In genomic region chr10:29663718-29664117, GRCh38 we compare ENCODE assay signal across 18 cellular contexts. TPM values are rescaled to one million over a fixed set of nuclear protein-coding genes. Genes with fewer than 3 reads are reported as not detected.
DNase-seq lines count a peak whose midpoint lies in the region; ATAC-seq and TF ChIP-seq lines count a peak whose summit lies in the region.
"Had no signal": no experiment of that assay in that cellular context is flagged by ENCODE, and none has a peak within 500 bp of the region (broad histone marks: within the 10 kb centered on the region; RNA-seq: fewer than 3 reads in every experiment).

No MANE protein-coding gene starts in this region.

- H3K27ac ChIP-seq in right atrium auricular region (peak overlapping the region in 1 of 2 donors; percentile 50), left ventricle myocardium inferior (replicated peaks) (peak overlapping the region; percentile 47), psoas muscle (peak overlapping the region; percentile 63), endodermal cell (ENCODE audit: low read depth, low read length) (no peak overlapping the region), tibial nerve (no peak overlapping the region)
- H3K27ac ChIP-seq: BLaER1, HL-60 had no signal

- H3K36me3 ChIP-seq in right atrium auricular region: no peaks in the 10 kb centered on the region
- no peaks in the 10 kb centered on the region for H3K36me3 ChIP-seq in left ventricle myocardium inferior
- peaks cover 0 to 11% of the 10 kb centered on the region in 2 donors for H3K36me3 ChIP-seq in psoas muscle (ENCODE audit: insufficient read depth in 1 of 2, low read depth in 1 of 2)
- H3K36me3 ChIP-seq in endodermal cell (ENCODE audit: control insufficient read depth, insufficient read depth, low read length): no peaks in the 10 kb centered on the region
- H3K36me3 ChIP-seq in tibial nerve: no peaks in the 10 kb centered on the region
- H3K36me3 ChIP-seq: BLaER1, HAP-1 had no signal

- H3K27me3 Mint-ChIP-seq in endodermal cell (ENCODE audit: insufficient read depth): no peaks in the 10 kb centered on the region
- H3K27me3 Mint-ChIP-seq: CD8-positive, alpha-beta memory T cell had no signal

- no peaks in the 10 kb centered on the region for H3K9me3 ChIP-seq in right atrium auricular region
- H3K9me3 ChIP-seq in left ventricle myocardium inferior (replicated peaks): no peaks in the 10 kb centered on the region
- no peaks in the 10 kb centered on the region for H3K9me3 ChIP-seq in psoas muscle
- no peaks in the 10 kb centered on the region for H3K9me3 ChIP-seq in endodermal cell (ENCODE audit: control insufficient read depth, low read length)
- H3K9me3 ChIP-seq in tibial nerve: no peaks in the 10 kb centered on the region
- H3K9me3 ChIP-seq: Caco-2, HAP-1 had no signal

- no peak for TF ChIP-seq CTCF in right atrium auricular region (IDR thresholded peaks at IDR 0.05)
- no peak for TF ChIP-seq CTCF in left ventricle myocardium inferior (IDR thresholded peaks at IDR 0.05; ENCODE audit: borderline replicate concordance)
- no peak for TF ChIP-seq CTCF in psoas muscle (IDR thresholded peaks at IDR 0.05)
- TF ChIP-seq CTCF in endodermal cell (conservative IDR thresholded peaks at IDR 0.05): no peak
- TF ChIP-seq CTCF in tibial nerve (IDR thresholded peaks at IDR 0.05): no peak

- peak; percentile 73 for ATAC-seq in Right ventricle myocardium superior (ENCODE audit: poor library complexity)
- peak; percentile 46 to 76 (median 62) for ATAC-seq in psoas muscle
- ATAC-seq in HG02571 (IDR thresholded peaks at IDR 0.05; ENCODE audit: unreplicated experiment): no peak

- no peaks in the 10 kb centered on the region for H3K9me3 Mint-ChIP-seq in endodermal cell
- H3K9me3 Mint-ChIP-seq: CD8-positive, alpha-beta memory T cell had no signal

- no peak overlapping the region for H3K4me3 Mint-ChIP-seq in endodermal cell
- H3K4me3 Mint-ChIP-seq: CD8-positive, alpha-beta memory T cell had no signal

- DNase-seq in Right ventricle myocardium superior: no peak
- no peak for DNase-seq in right atrium auricular region (ENCODE audit: low spot score)
- no peak for DNase-seq in left ventricle myocardium inferior
- DNase-seq in psoas muscle: no peak
- DNase-seq in endodermal cell: no peak
- DNase-seq in tibial nerve (ENCODE audit: low spot score in 2 of 2): no peak
- no peak for DNase-seq in GM19240 (ENCODE audit: insufficient read length, low spot score)
- DNase-seq: 8988T; AML-193; Caco-2; CD8-positive, alpha-beta memory T cell; DMS53; GF-D8; GOT3 had no signal

- WGBS in psoas muscle, 3 donors: 35 to 39% (median 38%) methylated on average over 8 of the region's 8 CpGs
- WGBS in endodermal cell (ENCODE audit: insufficient coverage in 1 of 2, insufficient read length in 1 of 2), 2 experiments: 93 to 95% methylated on average over 3 to 8 of the region's 8 CpGs
- 81 to 91% methylated on average over 8 of the region's 8 CpGs for WGBS in tibial nerve, 2 donors

- H3K27me3 ChIP-seq in right atrium auricular region (no peaks in the 10 kb centered on the region), left ventricle myocardium inferior (ENCODE audit: low read depth) (no peaks in the 10 kb centered on the region), psoas muscle (ENCODE audit: insufficient read depth in 3 of 3, low read length in 2 of 3) (no peaks in the 10 kb centered on the region), endodermal cell (ENCODE audit: control insufficient read depth, insufficient read depth, low read length, poor library complexity, severe bottlenecking) (no peaks in the 10 kb centered on the region), tibial nerve (no peaks in the 10 kb centered on the region)
- H3K27me3 ChIP-seq: BLaER1 had no signal

- no peaks in the 10 kb centered on the region for H3K36me3 Mint-ChIP-seq in endodermal cell (ENCODE audit: low read depth)

- H3K4me1 ChIP-seq in right atrium auricular region: peaks cover 0 to 29% of the 10 kb centered on the region in 2 donors
- peaks cover 24% of the 10 kb centered on the region for H3K4me1 ChIP-seq in left ventricle myocardium inferior
- peaks cover 36% of the 10 kb centered on the region for H3K4me1 ChIP-seq in psoas muscle
- H3K4me1 ChIP-seq in endodermal cell (ENCODE audit: control insufficient read depth, insufficient read depth, low read length): no peaks in the 10 kb centered on the region
- H3K4me1 ChIP-seq in tibial nerve: peaks cover 0 to 17% (median 0%) of the 10 kb centered on the region in 4 donors

- H3K27ac Mint-ChIP-seq in endodermal cell: no peak overlapping the region
- H3K27ac Mint-ChIP-seq: CD8-positive, alpha-beta memory T cell had no signal

- no peak for TF ChIP-seq EP300 in tibial nerve (IDR thresholded peaks at IDR 0.05)

- no peak for TF ChIP-seq POLR2A in tibial nerve (IDR thresholded peaks at IDR 0.05)

- intact Hi-C loops in Right ventricle myocardium superior (cut with DNase I) (no loop called here), left ventricle myocardium inferior (cut with micrococcal nuclease) (no loop called here), psoas muscle (cut with DNase I) (loop anchor here in 1 of 2 donors (5.0 kb wide), 1 partner anchor 49 kb away; no protein-coding TSS in a partner anchor)

- H3K4me3 ChIP-seq in right atrium auricular region (no peak overlapping the region), left ventricle myocardium inferior (no peak overlapping the region), psoas muscle (no peak overlapping the region), endodermal cell (ENCODE audit: low read length) (no peak overlapping the region), tibial nerve (no peak overlapping the region)
- H3K4me3 ChIP-seq: BLaER1, HAP-1 had no signal

- peaks cover 13% of the 10 kb centered on the region for H3K4me1 Mint-ChIP-seq in endodermal cell

- H3K9ac ChIP-seq in endodermal cell (ENCODE audit: extremely low read depth, low read length, poor library complexity, severe bottlenecking): no peak overlapping the region
- H3K9ac ChIP-seq: BLaER1 had no signal

RNA-seq across cellular contexts. Expression of gene SVIL, which starts 28.9 kb away (rescaled TPM):
- 298 TPM for total RNA-seq in Right ventricle myocardium superior
- 100 to 1,000 TPM; 260 to 340 TPM for total RNA-seq in right atrium auricular region
- total RNA-seq in left ventricle myocardium inferior: 403 TPM
- total RNA-seq in psoas muscle: 1,000 to 10,000 TPM in 2 of 4 donors, 100 to 1,000 TPM in 2; 792 to 1,728 (median 949) TPM
- 100 to 1,000 TPM in 2 of 3 donors, 10 to 100 TPM in 1; 70.6 to 536 (median 234) TPM for polyA plus RNA-seq in psoas muscle
- total RNA-seq in endodermal cell: 10 to 100 TPM; 25.2 to 32.9 TPM
- 21.7 TPM for polyA plus RNA-seq in endodermal cell (2013, experiment 1 of 2)
- polyA plus RNA-seq in endodermal cell (2013, experiment 2 of 2): 17.3 TPM
- 10 to 100 TPM; 23.6 to 32.0 (median 26.0) TPM for total RNA-seq in tibial nerve

Comparison
In these comparisons a context has a peak if more than half of its experiments do, and no peak if none do; other contexts are left out.
1. H3K27ac ChIP-seq: peak in left ventricle myocardium inferior (single experiment) and psoas muscle (single experiment); none in endodermal cell (single experiment) and tibial nerve (0 of 4).